8 cellular contexts compared by ENCODE assay signal in the genomic region with DNA sequence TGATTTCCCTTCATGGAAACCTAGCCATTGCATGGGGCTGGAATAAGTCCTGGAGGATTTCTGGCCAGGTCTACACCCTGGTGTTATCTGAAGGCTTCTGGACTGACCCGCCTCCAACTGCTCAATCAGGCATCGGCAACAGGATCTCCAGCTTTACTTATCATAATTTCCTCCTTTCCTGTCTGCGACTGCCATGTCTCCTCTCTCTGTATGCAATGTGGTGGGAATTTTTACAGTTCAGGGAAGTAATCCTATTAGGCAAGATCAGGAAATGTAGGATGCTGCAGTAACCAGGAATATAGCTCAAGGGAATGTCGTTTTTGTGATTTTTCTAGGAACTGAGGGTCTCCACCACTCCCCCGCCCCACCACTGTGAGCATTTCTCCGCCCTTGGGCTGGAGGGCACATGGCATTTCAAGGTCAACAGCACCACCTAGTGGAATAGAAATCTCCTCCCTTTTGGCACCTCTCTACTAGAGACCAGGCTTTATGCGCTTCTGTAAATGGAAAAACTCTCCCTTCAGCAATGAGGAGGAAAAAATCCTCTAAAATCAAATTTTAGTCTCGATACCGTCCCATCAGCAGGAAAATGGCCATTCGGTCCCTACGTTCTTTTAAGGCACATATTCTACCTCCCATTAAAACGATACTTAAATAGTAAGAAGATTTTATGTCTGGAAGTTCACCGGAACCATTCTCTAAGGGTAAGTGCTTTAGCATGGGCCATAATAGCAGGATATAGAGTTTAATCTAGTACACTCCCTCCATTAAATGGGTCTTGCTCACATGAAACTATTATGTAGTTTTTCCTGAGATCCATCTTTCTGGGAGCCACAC.
DNase-seq lines count a peak whose midpoint lies in the region; ATAC-seq and TF ChIP-seq lines count a peak whose summit lies in the region.

No MANE protein-coding gene starts in this region.

- no peak overlapping the region for H3K27ac Mint-ChIP-seq in activated naive CD4-positive, alpha-beta T cell treated with anti-CD3 and anti-CD28 coated beads for 36 hours
- no peak overlapping the region for H3K27ac Mint-ChIP-seq in glutamatergic neuron (ENCODE audit: unreplicated experiment)

- H3K4me3 ChIP-seq in HL-60 (replicated peaks; ENCODE audit: insufficient read depth, low read length) (no peak overlapping the region), OCI-LY7 (ENCODE audit: low read depth, low read length, poor library complexity, severe bottlenecking) (no peak overlapping the region)

- intact Hi-C loops in OCI-LY7 (cut with micrococcal nuclease; ENCODE audit: unreplicated experiment) = loop anchor here (1.0 to 10.0 kb wide), 6 partner anchors 94 to 1052 kb away; partner anchors contain the start of gene YTHDC2
- intact Hi-C loops in activated naive CD4-positive, alpha-beta T cell treated with anti-CD3 and anti-CD28 coated beads for 36 hours (cut with micrococcal nuclease) = loop anchor here (1.0 to 5.0 kb wide), 6 partner anchors 94 to 1054 kb away; partner anchors contain the start of gene YTHDC2
- intact Hi-C loops in posterior cingulate gyrus (cut with DNase I) = loop anchor here (1.0 to 10.0 kb wide), 4 partner anchors 92 to 610 kb away; partner anchors contain the start of gene YTHDC2

- no peaks in the 10 kb centered on the region for H4K20me1 ChIP-seq in OCI-LY7 (ENCODE audit: insufficient read depth, low read length)

- no peaks in the 10 kb centered on the region for H3K36me3 ChIP-seq in OCI-LY7 (ENCODE audit: insufficient read depth, low read length)

- no peaks in the 10 kb centered on the region for H3K4me1 ChIP-seq in OCI-LY7 (ENCODE audit: insufficient read depth, low read length, poor library complexity, severe bottlenecking)

- no peaks in the 10 kb centered on the region for H3K36me3 Mint-ChIP-seq in activated naive CD4-positive, alpha-beta T cell treated with anti-CD3 and anti-CD28 coated beads for 36 hours (ENCODE audit: low read depth)
- peaks cover 14% of the 10 kb centered on the region for H3K36me3 Mint-ChIP-seq in glutamatergic neuron (ENCODE audit: unreplicated experiment)

- BruUV-seq in OCI-LY7 (replicated peaks; lab: Mats Ljungman, UMichigan) = no TSS peak

- no peak overlapping the region for H3K27ac ChIP-seq in HL-60 (replicated peaks)
- H3K27ac ChIP-seq in OCI-LY7 (ENCODE audit: low read depth, low read length, poor library complexity, severe bottlenecking) = no peak overlapping the region

- ATAC-seq in GM21367 (IDR thresholded peaks at IDR 0.05; ENCODE audit: unreplicated experiment) = peak; percentile 93
- ATAC-seq in GM21717 (IDR thresholded peaks at IDR 0.05; ENCODE audit: unreplicated experiment) = no peak

- H3K4me2 ChIP-seq in OCI-LY7 (ENCODE audit: low read length) = peak overlapping the region; percentile 34; the same call in 1 of the 2 replicates

- DNase-seq in EL = peak; percentile 62
- DNase-seq in HL-60 (ENCODE audit: low read depth in 1 of 2, low spot score in 1 of 2) = peak in 1 of 2 experiments; percentile 26
- DNase-seq in OCI-LY7 (ENCODE audit: low spot score) = peak; percentile 74
- peak; percentile 49 for DNase-seq in activated naive CD4-positive, alpha-beta T cell treated with anti-CD3 and anti-CD28 coated beads for 36 hours
- peak; percentile 64 for DNase-seq in glutamatergic neuron
- DNase-seq in posterior cingulate gyrus = peak in 7 of 10 donors; percentile 15 to 83 (median 44)

- no peaks in the 10 kb centered on the region for H3K79me2 ChIP-seq in OCI-LY7 (ENCODE audit: insufficient read depth, low read depth, low read length)

- H3K9me3 ChIP-seq in OCI-LY7 (ENCODE audit: low read length) = no peaks in the 10 kb centered on the region

- CTCF ChIA-PET in OCI-LY7 (lab: Charles Lee; ENCODE audit: unreplicated experiment) = interaction anchor here (0.6 to 1.2 kb wide), 4 partner anchors 74 to 227 kb away, joined by 3 to 14 read pairs (median 4); no protein-coding TSS in a partner anchor
- CTCF ChIA-PET in activated naive CD4-positive, alpha-beta T cell treated with anti-CD3 and anti-CD28 coated beads for 36 hours (lab: Charles Lee) = interaction anchor here (0.6 to 3.5 kb wide), 16 partner anchors 12 to 1064 kb away, joined by 3 to 18 read pairs (median 4); no protein-coding TSS in a partner anchor

- peaks cover 3% of the 10 kb centered on the region for H3K27me3 Mint-ChIP-seq in activated naive CD4-positive, alpha-beta T cell treated with anti-CD3 and anti-CD28 coated beads for 36 hours (ENCODE audit: low read depth)
- H3K27me3 Mint-ChIP-seq in glutamatergic neuron (ENCODE audit: unreplicated experiment) = no peaks in the 10 kb centered on the region

- TF ChIP-seq CTCF in HL-60 (IDR thresholded peaks at IDR 0.05; ENCODE audit: insufficient read depth, low read length) = peak; percentile 3
- TF ChIP-seq CTCF in OCI-LY7 (conservative IDR thresholded peaks at IDR 0.05; ENCODE audit: low read length) = peak; percentile 89
- TF ChIP-seq CTCF in glutamatergic neuron (IDR thresholded peaks at IDR 0.05; ENCODE audit: partially characterized antibody, unreplicated experiment) = peak; percentile 76

- no peaks in the 10 kb centered on the region for H3K9me2 ChIP-seq in OCI-LY7 (ENCODE audit: insufficient read depth, low read length)

- peaks cover 3% of the 10 kb centered on the region for H3K4me1 Mint-ChIP-seq in activated naive CD4-positive, alpha-beta T cell treated with anti-CD3 and anti-CD28 coated beads for 36 hours (ENCODE audit: low read depth)
- H3K4me1 Mint-ChIP-seq in glutamatergic neuron (ENCODE audit: low read depth, unreplicated experiment) = peaks cover 9% of the 10 kb centered on the region

- POLR2A ChIA-PET in OCI-LY7 (lab: Charles Lee) = no interaction called here

- no peaks in the 10 kb centered on the region for H3K9me3 Mint-ChIP-seq in activated naive CD4-positive, alpha-beta T cell treated with anti-CD3 and anti-CD28 coated beads for 36 hours
- peaks cover 5% of the 10 kb centered on the region for H3K9me3 Mint-ChIP-seq in glutamatergic neuron (ENCODE audit: unreplicated experiment)

- H3K4me3 Mint-ChIP-seq in activated naive CD4-positive, alpha-beta T cell treated with anti-CD3 and anti-CD28 coated beads for 36 hours = no peak overlapping the region
- no peak overlapping the region for H3K4me3 Mint-ChIP-seq in glutamatergic neuron (ENCODE audit: unreplicated experiment)

- H2AFZ ChIP-seq in OCI-LY7 (ENCODE audit: low read length) = no peak overlapping the region

- H3K27me3 ChIP-seq in HL-60 (ENCODE audit: insufficient read depth, poor library complexity, severe bottlenecking) = no peaks in the 10 kb centered on the region

Comparison
In these comparisons a context has a peak if more than half of its experiments do, and no peak if none do; other contexts are left out.
1. CTCF ChIP-seq: peak in every context shown above with its lines; median percentile 89 in OCI-LY7; 76 in glutamatergic neuron; 3 in HL-60.